Comparison of ENCODE assay signal across 23 cellular contexts in genomic region chr11:109073032-109073822, GRCh38.
"Had no signal": no experiment of that assay in that cellular context is flagged by ENCODE, and none has a peak within 500 bp of the region (broad histone marks: within the 10 kb centered on the region; RNA-seq: fewer than 3 reads in every experiment).

No MANE protein-coding gene starts in this region.

- H3K4me1 Mint-ChIP-seq: IgD-negative memory B cell had no signal

- H3K4me3 Mint-ChIP-seq: IgD-negative memory B cell had no signal

- H3K9me2 ChIP-seq: SK-N-SH had no signal

- H3K27ac Mint-ChIP-seq: IgD-negative memory B cell had no signal

- H3K4me3 ChIP-seq: K562 had no signal

- H3K36me3 Mint-ChIP-seq: IgD-negative memory B cell had no signal

- H3K9ac ChIP-seq: KMS-11, SK-N-SH had no signal

- ATAC-seq: K562, Panc1, PC-3 had no signal

- H3K27ac ChIP-seq: KMS-11, RWPE1 had no signal

- H3K9me3 ChIP-seq: SK-N-SH had no signal

- DNase-seq: Kasumi-1, MV-4-11, NCI-H1048, NCI-H1105, NCI-H1417, NCI-H1436 treated with DMSO at 0.1 percent for 48 hours, NCI-H1694, NCI-H187 treated with DMSO at 0.1 percent for 48 hours, NCI-H2029 treated with DMSO at 0.1 percent for 48 hours, NCI-H2171 treated with DMSO at 0.1 percent for 48 hours, NCI-H2227 treated with DMSO at 0.1 percent for 48 hours, NCI-H510A, NCI-H524 treated with DMSO at 0.1 percent for 48 hours, NCI-H69, NCI-H774, PC-3, SHP77, SK-N-SH had no signal

- H3K27me3 Mint-ChIP-seq: IgD-negative memory B cell had no signal

- H3K4me2 ChIP-seq: KMS-11, SK-N-SH had no signal
